ENCODE assay signal across 1 cellular context in genomic region chr19:18419699-18420460, GRCh38.
TF ChIP-seq lines count a peak whose summit lies in the region.

No MANE protein-coding gene starts in this region.

TF ChIP-seq in HepG2, 621 proteins besides CTCF, POLR2A, EP300 and RAD21 (continued from another document and continues in another):
- TF ChIP-seq HMGA1 (CRISPR knock-in tag; conservative IDR thresholded peaks at IDR 0.05) (no peak), BHLHE40 (IDR thresholded peaks at IDR 0.05; ENCODE audit: low read length) (no peak), MBD4 (IDR thresholded peaks at IDR 0.05; ENCODE audit: borderline replicate concordance, low read length) (no peak), SALL2 (CRISPR knock-in tag; IDR thresholded peaks at IDR 0.05) (no peak), CCDC6 (CRISPR knock-in tag; IDR thresholded peaks at IDR 0.05) (no peak), NCOA1 (CRISPR knock-in tag; IDR thresholded peaks at IDR 0.05) (no peak), SNAPC4 (CRISPR knock-in tag; IDR thresholded peaks at IDR 0.05) (peak; percentile 67; the same call in 1 of the 2 replicates), SMYD3 (CRISPR knock-in tag; IDR thresholded peaks at IDR 0.05) (no peak), ZBTB37 (CRISPR knock-in tag; IDR thresholded peaks at IDR 0.05) (0 out of 2 replicates have a peak, but pooled peaks have one; percentile 43), GTF2F1 (IDR thresholded peaks at IDR 0.05; ENCODE audit: low read length) (no peak), RELA (CRISPR knock-in tag; IDR thresholded peaks at IDR 0.05) (no peak), ZNF382 (CRISPR knock-in tag; IDR thresholded peaks at IDR 0.05; ENCODE audit: borderline replicate concordance) (no peak), SAP130 (CRISPR knock-in tag; IDR thresholded peaks at IDR 0.05; ENCODE audit: low read depth) (peak; percentile 80), ZNF589 (CRISPR knock-in tag; conservative IDR thresholded peaks at IDR 0.05) (no peak), ZGPAT (CRISPR knock-in tag; IDR thresholded peaks at IDR 0.05) (no peak; the same call in 1 of the 2 replicates), ZNF296 (CRISPR knock-in tag; conservative IDR thresholded peaks at IDR 0.05) (no peak), AGO1 (IDR thresholded peaks at IDR 0.05; ENCODE audit: low read depth, low read length, poor library complexity, severe bottlenecking) (no peak), REPIN1 (CRISPR knock-in tag; IDR thresholded peaks at IDR 0.05; ENCODE audit: borderline replicate concordance, low read depth) (no peak), ZNF841 (CRISPR knock-in tag; IDR thresholded peaks at IDR 0.05; ENCODE audit: borderline replicate concordance) (no peak), ZFP36L1 (CRISPR knock-in tag; IDR thresholded peaks at IDR 0.05) (no peak), RFXAP (CRISPR knock-in tag; IDR thresholded peaks at IDR 0.05; ENCODE audit: borderline replicate concordance) (no peak), JUN (CRISPR knock-in tag; IDR thresholded peaks at IDR 0.05) (no peak), ZFY (CRISPR knock-in tag; IDR thresholded peaks at IDR 0.05) (0 out of 2 replicates have a peak, but pooled peaks have one; percentile 10), SATB2 (CRISPR knock-in tag; IDR thresholded peaks at IDR 0.05) (no peak), TCF12 (IDR thresholded peaks at IDR 0.05) (no peak), TCF12 (CRISPR knock-in tag; IDR thresholded peaks at IDR 0.05) (no peak), ZNF770 (CRISPR knock-in tag; IDR thresholded peaks at IDR 0.05) (no peak), TFAP4 (IDR thresholded peaks at IDR 0.05; ENCODE audit: borderline replicate concordance, low read depth) (peak; percentile 93), ZNF34 (CRISPR knock-in tag; IDR thresholded peaks at IDR 0.05; ENCODE audit: borderline replicate concordance) (no peak), CC2D1A (CRISPR knock-in tag; IDR thresholded peaks at IDR 0.05) (no peak), ATM (IDR thresholded peaks at IDR 0.05; ENCODE audit: borderline replicate concordance) (no peak), ZNF773 (CRISPR knock-in tag; IDR thresholded peaks at IDR 0.05; ENCODE audit: borderline replicate concordance) (no peak), ZNF557 (CRISPR knock-in tag; IDR thresholded peaks at IDR 0.05) (no peak), ZNF337 (CRISPR knock-in tag; IDR thresholded peaks at IDR 0.05; ENCODE audit: borderline replicate concordance, low read depth) (no peak), ZNF282 (IDR thresholded peaks at IDR 0.05; ENCODE audit: partially characterized antibody) (no peak), GRHL1 (CRISPR knock-in tag; conservative IDR thresholded peaks at IDR 0.05) (no peak), CEBPG (CRISPR knock-in tag; IDR thresholded peaks at IDR 0.05) (no peak), CENPBD1 (CRISPR knock-in tag; IDR thresholded peaks at IDR 0.05; ENCODE audit: borderline replicate concordance, low read depth) (no peak), ZSCAN30 (CRISPR knock-in tag; IDR thresholded peaks at IDR 0.05) (no peak), ZNF24 (IDR thresholded peaks at IDR 0.05) (no peak), POLR2AphosphoS5 (IDR thresholded peaks at IDR 0.05; ENCODE audit: low read depth, low read length) (0 out of 2 replicates have a peak, but pooled peaks have one; percentile 21), MTA1 (CRISPR knock-in tag; IDR thresholded peaks at IDR 0.05; ENCODE audit: borderline replicate concordance) (peak; percentile 48; the same call in 1 of the 2 replicates), NFIB (CRISPR knock-in tag; IDR thresholded peaks at IDR 0.05; ENCODE audit: borderline replicate concordance) (no peak), MIER3 (CRISPR knock-in tag; IDR thresholded peaks at IDR 0.05; ENCODE audit: borderline replicate concordance) (no peak), ZNF33B (CRISPR knock-in tag; IDR thresholded peaks at IDR 0.05) (no peak), CBX2 (IDR thresholded peaks at IDR 0.05; ENCODE audit: low read depth, low read length) (no peak), CBX2 (CRISPR knock-in tag; IDR thresholded peaks at IDR 0.05; ENCODE audit: low read depth) (no peak), ZNF136 (CRISPR knock-in tag; IDR thresholded peaks at IDR 0.05; ENCODE audit: low read depth) (no peak), ZNF615 (CRISPR knock-in tag; IDR thresholded peaks at IDR 0.05; ENCODE audit: borderline replicate concordance) (no peak)
- TF ChIP-seq, protein P1, sequence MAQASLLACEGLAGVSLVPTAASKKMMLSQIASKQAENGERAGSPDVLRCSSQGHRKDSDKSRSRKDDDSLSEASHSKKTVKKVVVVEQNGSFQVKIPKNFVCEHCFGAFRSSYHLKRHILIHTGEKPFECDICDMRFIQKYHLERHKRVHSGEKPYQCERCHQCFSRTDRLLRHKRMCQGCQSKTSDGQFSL (CRISPR knock-in tag; IDR thresholded peaks at IDR 0.05): no peak
- TF ChIP-seq, protein P2, sequence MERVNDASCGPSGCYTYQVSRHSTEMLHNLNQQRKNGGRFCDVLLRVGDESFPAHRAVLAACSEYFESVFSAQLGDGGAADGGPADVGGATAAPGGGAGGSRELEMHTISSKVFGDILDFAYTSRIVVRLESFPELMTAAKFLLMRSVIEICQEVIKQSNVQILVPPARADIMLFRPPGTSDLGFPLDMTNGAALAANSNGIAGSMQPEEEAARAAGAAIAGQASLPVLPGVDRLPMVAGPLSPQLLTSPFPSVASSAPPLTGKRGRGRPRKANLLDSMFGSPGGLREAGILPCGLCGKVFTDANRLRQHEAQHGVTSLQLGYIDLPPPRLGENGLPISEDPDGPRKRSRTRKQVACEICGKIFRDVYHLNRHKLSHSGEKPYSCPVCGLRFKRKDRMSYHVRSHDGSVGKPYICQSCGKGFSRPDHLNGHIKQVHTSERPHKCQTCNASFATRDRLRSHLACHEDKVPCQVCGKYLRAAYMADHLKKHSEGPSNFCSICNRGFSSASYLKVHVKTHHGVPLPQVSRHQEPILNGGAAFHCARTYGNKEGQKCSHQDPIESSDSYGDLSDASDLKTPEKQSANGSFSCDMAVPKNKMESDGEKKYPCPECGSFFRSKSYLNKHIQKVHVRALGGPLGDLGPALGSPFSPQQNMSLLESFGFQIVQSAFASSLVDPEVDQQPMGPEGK (CRISPR knock-in tag; IDR thresholded peaks at IDR 0.05): peak; percentile 86
- TF ChIP-seq, protein P3, sequence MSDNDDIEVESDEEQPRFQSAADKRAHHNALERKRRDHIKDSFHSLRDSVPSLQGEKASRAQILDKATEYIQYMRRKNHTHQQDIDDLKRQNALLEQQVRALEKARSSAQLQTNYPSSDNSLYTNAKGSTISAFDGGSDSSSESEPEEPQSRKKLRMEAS (IDR thresholded peaks at IDR 0.05): peak; percentile 47; the same call in 1 of the 2 replicates
